ENCODE assay signal across 13 cellular contexts in the genomic region with DNA sequence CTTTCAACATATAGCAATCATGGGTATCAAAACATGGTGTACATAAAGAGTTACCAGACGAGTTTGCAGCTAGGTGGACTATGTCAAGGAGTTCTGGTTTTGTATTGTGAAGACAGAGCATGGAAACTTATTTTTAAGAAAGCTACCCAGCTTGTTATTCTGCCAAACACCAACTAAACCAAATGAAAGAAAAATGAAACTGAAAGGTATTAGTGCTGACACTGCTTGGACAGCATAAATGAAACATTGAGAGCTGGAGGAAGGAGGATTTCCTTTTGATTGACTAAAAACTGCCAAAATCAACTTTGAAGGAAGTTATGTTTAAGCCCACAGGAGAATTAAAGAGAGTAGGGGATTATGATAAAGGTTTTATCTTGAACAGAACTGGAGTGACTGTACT.
DNase-seq lines count a peak whose midpoint lies in the region; ATAC-seq and TF ChIP-seq lines count a peak whose summit lies in the region.
"Had no signal": no experiment of that assay in that cellular context is flagged by ENCODE, and none has a peak within 500 bp of the region (broad histone marks: within the 10 kb centered on the region; RNA-seq: fewer than 3 reads in every experiment).

No MANE protein-coding gene starts in this region.

- H3K9ac ChIP-seq in BLaER1 treated with 17β-estradiol and CSF1 and Interleukin-3, amounts not matched to agents 10 nM and 100 nM: no peak overlapping the region; a peak in 1 of 22 replicates

- H3K4me1 ChIP-seq in BLaER1 treated with 17β-estradiol and CSF1 and Interleukin-3, amounts not matched to agents 10 nM and 100 nM: peaks cover 4 to 21% (median 9%) of the 10 kb centered on the region in 10 experiments; a peak in 15 of 20 replicates
- no peaks in the 10 kb centered on the region for H3K4me1 ChIP-seq in GM23338 (ENCODE audit: insufficient read depth)

- no peak overlapping the region for H3K4me3 ChIP-seq in BLaER1 treated with 17β-estradiol and CSF1 and Interleukin-3, amounts not matched to agents 10 nM and 100 nM
- no peak overlapping the region for H3K4me3 ChIP-seq in GM23338

- DNase-seq in NCI-H2081 (lab: John Stamatoyannopoulos, UW): no peak
- DNase-seq in GM23338 (ENCODE audit: low spot score): no peak
- DNase-seq in MCF 10A (ENCODE audit: unreplicated experiment): no peak
- DNase-seq: NCI-H748 treated with DMSO at 0.1 percent for 48 hours; stimulated activated CD4-positive, alpha-beta T cell treated with anti-CD3 and anti-CD28 coated beads, Interleukin-12 subunit alpha, Interleukin-12 subunit beta, amount 100 ng/mL, for 4 hours; stimulated activated naive CD8-positive, alpha-beta T cell treated with anti-CD3 and anti-CD28 coated beads, Interleukin-15, amount 100 ng/mL, for 72 hours had no signal

- CTCF ChIA-PET in MCF 10A (lab: Yijun Ruan, JAX): interaction anchor here (0.6 to 1.0 kb wide), 3 partner anchors 10 to 97 kb away, joined by 3 to 5 read pairs (median 4); no protein-coding TSS in a partner anchor

- POLR2A ChIA-PET in MCF 10A (lab: Yijun Ruan, JAX): no interaction called here

- H3F3A ChIP-seq in GM23338 (replicated peaks; ENCODE audit: low read depth): no peaks in the 10 kb centered on the region

- peak overlapping the region; percentile 13 to 64 (median 45); a peak in 18 of 22 replicates for H3K4me2 ChIP-seq in BLaER1 treated with 17β-estradiol and CSF1 and Interleukin-3, amounts not matched to agents 10 nM and 100 nM
- H3K4me2 ChIP-seq in GM23338: no peak overlapping the region

- H3K9me3 Mint-ChIP-seq in stimulated activated memory B cell treated with anti-CD40 and anti-IgM and Interleukin-4, amounts not matched to agents 10 μg/mL and 1 μg/mL and 100 μg/mL, for 72 hours: no peaks in the 10 kb centered on the region
- H3K9me3 Mint-ChIP-seq in GM23338 (no peaks in the 10 kb centered on the region), MCF 10A (ENCODE audit: unreplicated experiment) (no peaks in the 10 kb centered on the region)
- H3K9me3 Mint-ChIP-seq: IgD-negative memory B cell; stimulated activated naive CD8-positive, alpha-beta T cell treated with anti-CD3 and anti-CD28 coated beads, Interleukin-15, amount 100 ng/mL, for 72 hours had no signal

- H3K27me3 Mint-ChIP-seq in stimulated activated memory B cell treated with anti-CD40 and anti-IgM and Interleukin-4, amounts not matched to agents 10 μg/mL and 1 μg/mL and 100 μg/mL, for 72 hours: no peaks in the 10 kb centered on the region
- H3K27me3 Mint-ChIP-seq in GM23338 (ENCODE audit: insufficient read depth, low read depth, poor library complexity): no peaks in the 10 kb centered on the region
- peaks cover 50% of the 10 kb centered on the region for H3K27me3 Mint-ChIP-seq in MCF 10A (ENCODE audit: insufficient read depth, unreplicated experiment)
- H3K27me3 Mint-ChIP-seq: IgD-negative memory B cell; stimulated activated naive CD8-positive, alpha-beta T cell treated with anti-CD3 and anti-CD28 coated beads, Interleukin-15, amount 100 ng/mL, for 72 hours had no signal

- H3K4me1 Mint-ChIP-seq in stimulated activated memory B cell treated with anti-CD40 and anti-IgM and Interleukin-4, amounts not matched to agents 10 μg/mL and 1 μg/mL and 100 μg/mL, for 72 hours: no peaks in the 10 kb centered on the region
- H3K4me1 Mint-ChIP-seq in GM23338 (peaks cover 2% of the 10 kb centered on the region; the same call in 1 of the 3 replicates), MCF 10A (ENCODE audit: insufficient read depth, unreplicated experiment) (no peaks in the 10 kb centered on the region)
- H3K4me1 Mint-ChIP-seq: stimulated activated naive CD8-positive, alpha-beta T cell treated with anti-CD3 and anti-CD28 coated beads, Interleukin-15, amount 100 ng/mL, for 72 hours had no signal

- ATAC-seq in GM19043 (IDR thresholded peaks at IDR 0.05; ENCODE audit: low read depth, unreplicated experiment) (peak; percentile 84), HG02759 (IDR thresholded peaks at IDR 0.05; ENCODE audit: unreplicated experiment) (peak; percentile 85), HG03521 (IDR thresholded peaks at IDR 0.05; ENCODE audit: unreplicated experiment) (peak; percentile 89), GM23338 (no peak)
- ATAC-seq in stimulated activated memory B cell treated with anti-CD40 and anti-IgM and Interleukin-4, amounts not matched to agents 10 μg/mL and 1 μg/mL and 100 μg/mL, for 72 hours: no peak
- ATAC-seq: stimulated activated naive CD8-positive, alpha-beta T cell treated with anti-CD3 and anti-CD28 coated beads, Interleukin-15, amount 100 ng/mL, for 72 hours had no signal

- H3K9me3 ChIP-seq in BLaER1 treated with 17β-estradiol and CSF1 and Interleukin-3, amounts not matched to agents 10 nM and 100 nM (replicated peaks in 1 of 11): no peaks in the 10 kb centered on the region

- no peak overlapping the region for H3K4me3 Mint-ChIP-seq in stimulated activated memory B cell treated with anti-CD40 and anti-IgM and Interleukin-4, amounts not matched to agents 10 μg/mL and 1 μg/mL and 100 μg/mL, for 72 hours
- H3K4me3 Mint-ChIP-seq in GM23338 (no peak overlapping the region), MCF 10A (ENCODE audit: unreplicated experiment) (no peak overlapping the region)
- H3K4me3 Mint-ChIP-seq: IgD-negative memory B cell; stimulated activated naive CD8-positive, alpha-beta T cell treated with anti-CD3 and anti-CD28 coated beads, Interleukin-15, amount 100 ng/mL, for 72 hours; T-helper 2 cell treated with Interferon-gamma antibody and Interleukin-4, amounts not matched to agents 5 μg/mL and 100 μg/mL, for 36 hours had no signal

- no peaks in the 10 kb centered on the region for H4K20me1 ChIP-seq in BLaER1 treated with 17β-estradiol and CSF1 and Interleukin-3, amounts not matched to agents 10 nM and 100 nM
- H4K20me1 ChIP-seq in GM23338 (replicated peaks; ENCODE audit: insufficient read depth): no peaks in the 10 kb centered on the region

- H3K36me3 ChIP-seq in BLaER1 treated with 17β-estradiol and CSF1 and Interleukin-3, amounts not matched to agents 10 nM and 100 nM: no peaks in the 10 kb centered on the region
- no peaks in the 10 kb centered on the region for H3K36me3 ChIP-seq in GM23338 (ENCODE audit: insufficient read depth)

- H3K27ac Mint-ChIP-seq in stimulated activated memory B cell treated with anti-CD40 and anti-IgM and Interleukin-4, amounts not matched to agents 10 μg/mL and 1 μg/mL and 100 μg/mL, for 72 hours: no peak overlapping the region
- H3K27ac Mint-ChIP-seq in GM23338 (no peak overlapping the region), MCF 10A (ENCODE audit: low read depth, unreplicated experiment) (no peak overlapping the region)
- H3K27ac Mint-ChIP-seq: IgD-negative memory B cell; stimulated activated naive CD8-positive, alpha-beta T cell treated with anti-CD3 and anti-CD28 coated beads, Interleukin-15, amount 100 ng/mL, for 72 hours; T-helper 2 cell treated with Interferon-gamma antibody and Interleukin-4, amounts not matched to agents 5 μg/mL and 100 μg/mL, for 36 hours had no signal

- no peaks in the 10 kb centered on the region for H3K27me3 ChIP-seq in BLaER1 treated with 17β-estradiol and CSF1 and Interleukin-3, amounts not matched to agents 10 nM and 100 nM
- H3K27me3 ChIP-seq in GM23338 (ENCODE audit: insufficient read depth): no peaks in the 10 kb centered on the region

- H3K9me2 ChIP-seq in GM23338 (ENCODE audit: insufficient read depth): no peaks in the 10 kb centered on the region

- no peaks in the 10 kb centered on the region for H3K36me3 Mint-ChIP-seq in stimulated activated memory B cell treated with anti-CD40 and anti-IgM and Interleukin-4, amounts not matched to agents 10 μg/mL and 1 μg/mL and 100 μg/mL, for 72 hours
- no peaks in the 10 kb centered on the region for H3K36me3 Mint-ChIP-seq in GM23338 (ENCODE audit: low read depth)
- H3K36me3 Mint-ChIP-seq in MCF 10A (ENCODE audit: insufficient read depth, unreplicated experiment): no peaks in the 10 kb centered on the region
- H3K36me3 Mint-ChIP-seq: IgD-negative memory B cell had no signal

- H2AFZ ChIP-seq in GM23338: no peak overlapping the region

- peak overlapping the region in 3 of 11 experiments; percentile 3 to 34 (median 14); a peak in 3 of 22 replicates for H3K27ac ChIP-seq in BLaER1 treated with 17β-estradiol and CSF1 and Interleukin-3, amounts not matched to agents 10 nM and 100 nM
- H3K27ac ChIP-seq in GM23338 (ENCODE audit: low read depth): no peak overlapping the region

- TF ChIP-seq CTCF in GM23338 (conservative IDR thresholded peaks at IDR 0.05; ENCODE audit: low read depth in 2 of 2) (no peak), MCF 10A (IDR thresholded peaks at IDR 0.05; ENCODE audit: unreplicated experiment) (no peak)

- no peaks in the 10 kb centered on the region for H3K79me2 ChIP-seq in GM23338 (replicated peaks; ENCODE audit: insufficient read depth)

- intact Hi-C loops in MCF 10A (cut with micrococcal nuclease): no loop called here

- BruUV-seq in MCF 10A (replicated peaks; lab: Mats Ljungman, UMichigan): no TSS peak

TF ChIP-seq in GM23338, 12 proteins besides CTCF, POLR2A, EP300 and RAD21 (continues in another document):
- no peak for TF ChIP-seq STAT1 (IDR thresholded peaks at IDR 0.05; ENCODE audit: unreplicated experiment)

Comparison
In these comparisons a context has a peak if more than half of its experiments do, and no peak if none do; other contexts are left out.
1. ATAC-seq: peak in GM19043 (single experiment), HG02759 (single experiment) and HG03521 (single experiment); none in stimulated activated memory B cell treated with anti-CD40 and anti-IgM and Interleukin-4, amounts not matched to agents 10 μg/mL and 1 μg/mL and 100 μg/mL, for 72 hours (single experiment) and GM23338 (single experiment).